Comparison of ENCODE assay signal across 9 cellular contexts in the genomic region with DNA sequence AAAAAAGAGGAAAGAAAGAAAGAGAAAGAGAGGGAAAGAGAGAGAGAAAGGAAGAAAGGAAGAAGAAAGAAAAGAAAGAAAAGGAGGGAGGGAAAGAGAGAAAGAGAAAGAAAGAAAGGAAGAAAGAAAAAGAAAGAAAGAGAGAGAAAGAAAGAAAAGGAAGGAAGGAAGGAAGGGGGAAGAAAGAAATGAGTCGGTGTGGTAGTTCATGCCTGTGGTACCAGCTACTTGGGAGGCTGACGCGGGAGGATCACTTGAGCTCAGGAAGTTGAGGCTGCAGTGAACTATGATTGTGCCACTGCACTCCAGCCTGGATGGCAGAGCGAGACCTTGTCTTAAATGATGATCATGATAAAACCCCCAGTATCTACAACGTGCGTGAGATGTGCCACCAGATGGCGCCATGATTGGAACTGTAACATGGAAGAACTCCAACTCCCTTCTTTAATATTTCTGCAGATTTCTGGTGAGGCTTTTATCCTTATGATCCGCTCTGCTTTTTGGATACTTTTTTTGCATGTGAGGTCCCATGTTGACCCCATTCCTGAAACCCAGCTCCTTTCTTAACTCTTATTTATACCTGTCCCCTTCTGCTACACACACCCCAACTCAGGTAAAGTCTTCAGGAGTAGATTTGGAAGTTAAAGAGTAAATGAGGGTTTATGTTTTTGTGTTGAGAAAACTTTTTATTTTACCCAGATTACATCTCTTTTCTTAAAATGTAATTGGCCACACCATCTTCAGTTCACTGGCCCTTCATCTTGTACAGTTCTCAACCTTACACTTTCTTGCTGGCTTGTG. TPM values are rescaled to one million over a fixed set of nuclear protein-coding genes. Genes with fewer than 3 reads are reported as not detected.
DNase-seq lines count a peak whose midpoint lies in the region; ATAC-seq lines count a peak whose summit lies in the region.
"Had no signal": no experiment of that assay in that cellular context is flagged by ENCODE, and none has a peak within 500 bp of the region (broad histone marks: within the 10 kb centered on the region; RNA-seq: fewer than 3 reads in every experiment).

No MANE protein-coding gene starts in this region.

- peaks cover 5% of the 10 kb centered on the region for H3K4me1 Mint-ChIP-seq in activated naive CD8-positive, alpha-beta T cell treated with anti-CD3 and anti-CD28 coated beads for 36 hours

- intact Hi-C loops in left ventricle myocardium superior (cut with micrococcal nuclease) (no loop called here), sciatic nerve (cut with DNase I) (loop anchor here (10.0 kb wide), 1 partner anchor 164 kb away; no protein-coding TSS in a partner anchor)

- peak overlapping the region; percentile 56 for H3K4me3 Mint-ChIP-seq in activated naive CD8-positive, alpha-beta T cell treated with anti-CD3 and anti-CD28 coated beads for 36 hours

- no peak overlapping the region for H3K27ac Mint-ChIP-seq in activated naive CD8-positive, alpha-beta T cell treated with anti-CD3 and anti-CD28 coated beads for 36 hours

- DNase-seq in NK-92 treated with Interleukin-12 subunit alpha and Interleukin-12 subunit beta, amount 100 ng/mL, for 24 hours (lab: John Stamatoyannopoulos, UW) = peak; percentile 28
- DNase-seq in NK-92 (lab: John Stamatoyannopoulos, UW; ENCODE audit: unreplicated experiment) (no peak), NAMALWA (ENCODE audit: low spot score) (peak; percentile 88), SW 1271 (lab: John Stamatoyannopoulos, UW) (peak; percentile 38 to 70), left ventricle myocardium superior (peak; percentile 78), sciatic nerve (ENCODE audit: low spot score) (peak; percentile 90)
- DNase-seq in activated naive CD8-positive, alpha-beta T cell treated with anti-CD3 and anti-CD28 coated beads for 36 hours = peak; percentile 61

- no peaks in the 10 kb centered on the region for H3K9me3 Mint-ChIP-seq in activated naive CD8-positive, alpha-beta T cell treated with anti-CD3 and anti-CD28 coated beads for 36 hours

- H3K36me3 Mint-ChIP-seq in activated naive CD8-positive, alpha-beta T cell treated with anti-CD3 and anti-CD28 coated beads for 36 hours = no peaks in the 10 kb centered on the region

- H3K27me3 Mint-ChIP-seq in activated naive CD8-positive, alpha-beta T cell treated with anti-CD3 and anti-CD28 coated beads for 36 hours = no peaks in the 10 kb centered on the region

- ATAC-seq in left ventricle myocardium superior = no peak
- peak; percentile 70 for ATAC-seq in sciatic nerve
- ATAC-seq in GM18870 (IDR thresholded peaks at IDR 0.05; ENCODE audit: unreplicated experiment) = no peak

RNA-seq across cellular contexts. Expression of a gene that starts 25.6 kb away (rescaled TPM):
- total RNA-seq in activated naive CD8-positive, alpha-beta T cell treated with anti-CD3 and anti-CD28 coated beads for 36 hours = under 1 TPM; 0.24 to 0.25 TPM
- 0.22 TPM for total RNA-seq in left ventricle myocardium superior
- total RNA-seq in sciatic nerve = 0.71 TPM
- total RNA-seq: subcutaneous adipose tissue had no signal

RNA-seq across cellular contexts. Expression of a gene that starts 29.9 kb away (rescaled TPM):
- total RNA-seq in activated naive CD8-positive, alpha-beta T cell treated with anti-CD3 and anti-CD28 coated beads for 36 hours = not detected
- not detected for total RNA-seq in left ventricle myocardium superior
- total RNA-seq in sciatic nerve = not detected
- total RNA-seq: subcutaneous adipose tissue had no signal

RNA-seq across cellular contexts. Expression of a gene that starts 56.8 kb away (rescaled TPM):
- total RNA-seq in activated naive CD8-positive, alpha-beta T cell treated with anti-CD3 and anti-CD28 coated beads for 36 hours = not detected
- total RNA-seq in left ventricle myocardium superior (not detected), sciatic nerve (not detected)
- total RNA-seq: subcutaneous adipose tissue had no signal
